18 cellular contexts compared by ENCODE assay signal in genomic region chr7:18572885-18573284, GRCh38.
"Had no signal": no experiment of that assay in that cellular context is flagged by ENCODE, and none has a peak within 500 bp of the region (broad histone marks: within the 10 kb centered on the region; RNA-seq: fewer than 3 reads in every experiment).

No MANE protein-coding gene starts in this region.

- H3K9me3 ChIP-seq: body of pancreas, left lung, tibial nerve had no signal

- H3K27me3 ChIP-seq: body of pancreas, dorsolateral prefrontal cortex, left lung, tibial nerve had no signal

- ATAC-seq: activated CD8-positive, alpha-beta T cell treated with anti-CD3 and anti-CD28 coated beads, Interleukin-2, amount 10 ng/mL, durations not matched to agents 7 days and 5 days; body of pancreas; left lung; stimulated activated naive CD8-positive, alpha-beta T cell treated with anti-CD3 and anti-CD28 coated beads, Interleukin-15, Interleukin-2, amounts not matched to agents 100 U/mL and 50 U/mL, for 24 hours had no signal

- H3K4me1 ChIP-seq: body of pancreas, left lung had no signal

- FAIRE-seq: urothelium cell line had no signal

- H3K27ac ChIP-seq: body of pancreas, dorsolateral prefrontal cortex, left lung, tibial nerve had no signal

- DNase-seq: activated CD4-positive, alpha-beta T cell treated with anti-CD3 and anti-CD28 coated beads, Interleukin-2, amount 10 ng/mL, durations not matched to agents 24 days and 14 days; activated CD8-positive, alpha-beta T cell treated with anti-CD3 and anti-CD28 coated beads, Interleukin-2, amount 10 ng/mL, durations not matched to agents 7 days and 5 days; activated naive CD4-positive, alpha-beta T cell treated with Interleukin-2 at 50 U/mL for 16 hours; activated naive CD8-positive, alpha-beta T cell treated with anti-CD3 and anti-CD28 coated beads, Interleukin-2, amount 10 ng/mL, durations not matched to agents 7 days and 5 days; activated T-cell treated with anti-CD3 and anti-CD28 coated beads, Interleukin-2, amount 50 U/mL, for 24 hours; body of pancreas; foreskin fibroblast; mammary epithelial cell; occipital lobe; stimulated activated CD4-positive, alpha-beta T cell treated with anti-CD3 and anti-CD28 coated beads, Interleukin-12 subunit alpha, Interleukin-12 subunit beta, amount 100 ng/mL, for 4 hours; stimulated activated CD4-positive, alpha-beta T cell treated with anti-CD3 and anti-CD28 coated beads, Interleukin-1b, Interleukin-23, amount 100 ng/mL, for 48 hours; stimulated activated CD8-positive, alpha-beta memory T cell treated with anti-CD3 and anti-CD28 coated beads, Interleukin-4, amount 100 ng/mL, for 48 hours; stimulated activated naive CD8-positive, alpha-beta T cell treated with anti-CD3 and anti-CD28 coated beads, Interleukin-15, Interleukin-2, amounts not matched to agents 100 U/mL and 50 U/mL, for 24 hours; T1000 had no signal

- H3K4me3 ChIP-seq: body of pancreas, left lung, tibial nerve had no signal

- H3K36me3 ChIP-seq: left lung, tibial nerve had no signal
